In genomic region chr6:157800420-157801237, GRCh38 we compare ENCODE assay signal across 9 cellular contexts. TPM values are rescaled to one million over a fixed set of nuclear protein-coding genes. Genes with fewer than 3 reads are reported as not detected.
A peak's percentile ranks its signal among the peaks of the same experiment; 100 is the strongest.
DNase-seq lines count a peak whose midpoint lies in the region; ATAC-seq and TF ChIP-seq lines count a peak whose summit lies in the region.
"Had no signal": no experiment of that assay in that cellular context is flagged by ENCODE, and none has a peak within 500 bp of the region (broad histone marks: within the 10 kb centered on the region; RNA-seq: fewer than 3 reads in every experiment).

No MANE protein-coding gene starts in this region.

- ATAC-seq in GM21619 (IDR thresholded peaks at IDR 0.05; ENCODE audit: unreplicated experiment) = peak; percentile 96

- no peaks in the 10 kb centered on the region for H3F3A ChIP-seq in MM.1S (ENCODE audit: insufficient read depth, low read length)

- peak; percentile 60 for DNase-seq in GM13977 (ENCODE audit: low spot score)
- peak; percentile 24 for DNase-seq in MM.1S
- peak; percentile 47 for DNase-seq in fibroblast of gingiva (ENCODE audit: low read depth)
- no peak for DNase-seq in SW480 (ENCODE audit: low spot score)
- no peak for DNase-seq in right atrium auricular region (ENCODE audit: low spot score)
- DNase-seq in NCI-H748 (lab: John Stamatoyannopoulos, UW; ENCODE audit: unreplicated experiment) = no peak
- DNase-seq in lower leg skin (ENCODE audit: low spot score in 2 of 2) = no peak

- H3K36me3 ChIP-seq in MM.1S (replicated peaks; ENCODE audit: insufficient read depth, low read length) (no peaks in the 10 kb centered on the region), right atrium auricular region (no peaks in the 10 kb centered on the region)

- no peaks in the 10 kb centered on the region for H3K79me2 ChIP-seq in MM.1S (ENCODE audit: low read length)

- TF ChIP-seq CTCF in GM13977 (IDR thresholded peaks at IDR 0.05; ENCODE audit: extremely low read depth, insufficient read depth, missing control alignments) = no peak
- TF ChIP-seq CTCF in MM.1S (IDR thresholded peaks at IDR 0.05; ENCODE audit: low read length) = no peak
- TF ChIP-seq CTCF in right atrium auricular region (IDR thresholded peaks at IDR 0.05) = no peak
- TF ChIP-seq CTCF in lower leg skin (IDR thresholded peaks at IDR 0.05) = no peak

- peak overlapping the region; percentile 35; the same call in 1 of the 2 replicates for H3K27ac ChIP-seq in MM.1S (ENCODE audit: low read length)
- no peak overlapping the region for H3K27ac ChIP-seq in right atrium auricular region
- H3K27ac ChIP-seq: epithelial cell of prostate had no signal

- intact Hi-C loops in lower leg skin (cut with DNase I; ENCODE audit: low total_unique reads) = no loop called here

- H3K9me2 ChIP-seq in MM.1S (replicated peaks; ENCODE audit: insufficient read depth, low read length) = no peaks in the 10 kb centered on the region

- H3K9me3 ChIP-seq in MM.1S (replicated peaks; ENCODE audit: insufficient read depth, low read length) (no peaks in the 10 kb centered on the region), right atrium auricular region (no peaks in the 10 kb centered on the region)

- no peak overlapping the region for H2AFZ ChIP-seq in MM.1S (ENCODE audit: low read length)

- 79 to 84% methylated on average over 6 of the region's 6 CpGs for WGBS in lower leg skin, 2 donors

- H3K27me3 ChIP-seq in MM.1S (replicated peaks; ENCODE audit: insufficient read depth, low read length) = no peaks in the 10 kb centered on the region
- H3K27me3 ChIP-seq in right atrium auricular region = no peaks in the 10 kb centered on the region

- in situ Hi-C loops in GM13977 (cut with MboI; ENCODE audit: low pct_unique_long_range_greater_than_20kb, low sequenced_read_pairs, unreplicated experiment) = no loop called here

- H3K9ac ChIP-seq in MM.1S (ENCODE audit: low read length) = no peak overlapping the region

- TF ChIP-seq POLR2A in lower leg skin (IDR thresholded peaks at IDR 0.05) = no peak

- H3K4me3 ChIP-seq in MM.1S (ENCODE audit: low read length) (no peak overlapping the region), right atrium auricular region (no peak overlapping the region), lower leg skin (ENCODE audit: low read depth, poor library complexity, severe bottlenecking) (no peak overlapping the region)

- H4K20me1 ChIP-seq in MM.1S (ENCODE audit: insufficient read depth, low read length) = no peaks in the 10 kb centered on the region

- peak overlapping the region; percentile 41; the same call in 1 of the 2 replicates for H3K4me2 ChIP-seq in MM.1S (ENCODE audit: low read depth, low read length)

- H3K4me1 ChIP-seq in MM.1S (ENCODE audit: low read length) (peaks cover 4% of the 10 kb centered on the region), right atrium auricular region (peaks cover 0 to 4% of the 10 kb centered on the region in 2 donors)

RNA-seq across cellular contexts. Expression of gene SNX9, which starts 22.4 kb away (rescaled TPM):
- total RNA-seq in right atrium auricular region (10 to 100 TPM; 26.6 to 39.4 TPM), lower leg skin (10 to 100 TPM; 37.4 to 59.5 (median 46.7) TPM)

Comparison
In these comparisons a context has a peak if more than half of its experiments do, and no peak if none do; other contexts are left out.
1. DNase-seq: peak in GM13977 (single experiment), MM.1S (single experiment) and fibroblast of gingiva (single experiment); none in SW480 (single experiment), right atrium auricular region (single experiment), NCI-H748 (single experiment) and lower leg skin (0 of 2).